Comparison of ENCODE assay signal across 18 cellular contexts in the genomic region with DNA sequence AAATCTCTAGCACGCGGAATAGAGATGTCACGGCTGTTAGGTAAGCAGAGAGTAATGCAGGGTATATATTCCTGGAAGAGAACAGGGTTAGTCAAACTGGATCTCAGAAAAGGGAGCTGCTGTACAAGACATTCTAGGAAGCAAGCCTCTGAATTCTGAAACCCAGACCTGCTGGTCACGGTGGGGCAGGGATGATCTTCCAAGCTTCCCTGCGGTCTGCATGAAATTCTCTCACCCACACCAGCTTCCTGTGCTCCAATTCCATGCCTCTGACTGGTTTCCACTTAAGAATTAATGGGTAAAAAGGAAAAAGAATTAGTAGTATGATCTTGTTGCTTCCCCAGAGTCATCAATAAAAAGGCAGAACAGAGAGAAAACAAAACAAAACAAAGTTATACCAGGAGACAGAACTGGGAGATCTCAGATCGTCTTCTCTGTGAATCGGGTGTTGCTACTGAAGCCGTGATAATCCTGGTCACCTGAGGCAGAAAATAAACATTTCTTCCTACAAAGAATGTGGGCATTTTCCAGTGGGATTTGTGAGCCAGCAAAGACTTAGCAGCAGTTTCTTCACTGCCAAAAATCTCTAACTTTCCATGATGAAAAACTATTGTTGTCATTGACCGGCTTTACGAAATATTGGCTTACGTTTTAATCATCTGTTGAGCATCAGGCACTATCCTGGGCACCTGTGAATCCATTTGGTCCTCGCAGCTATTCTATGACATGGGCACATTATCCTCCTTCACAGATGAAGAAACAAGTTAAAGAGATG. TPM values are rescaled to one million over a fixed set of nuclear protein-coding genes. Genes with fewer than 3 reads are reported as not detected.
A peak's percentile ranks its signal among the peaks of the same experiment; 100 is the strongest.
DNase-seq lines count a peak whose midpoint lies in the region; ATAC-seq, FAIRE-seq and TF ChIP-seq lines count a peak whose summit lies in the region.
"Had no signal": no experiment of that assay in that cellular context is flagged by ENCODE, and none has a peak within 500 bp of the region (broad histone marks: within the 10 kb centered on the region; RNA-seq: fewer than 3 reads in every experiment).

No MANE protein-coding gene starts in this region.

- FAIRE-seq in pancreas (lab: Jason Lieb, UNC) = no peak
- FAIRE-seq: small intestine had no signal

- POLR2A ChIA-PET in A673 (lab: Charles Lee; ENCODE audit: low non-redundant PET) = no interaction called here

- ATAC-seq in pancreas = no peak

- CTCF ChIA-PET in A673 (lab: Charles Lee) = interaction anchor here (1.3 kb wide), 1 partner anchor 28 kb away, joined by 4 read pairs; no protein-coding TSS in a partner anchor

- H3K4me3 ChIP-seq in A673 (ENCODE audit: low read depth, low read length, poor library complexity, severe bottlenecking) (no peak overlapping the region), mesodermal cell (ENCODE audit: extremely low read depth, insufficient read depth, low read length, poor library complexity, severe bottlenecking) (no peak overlapping the region), pancreas (no peak overlapping the region)
- H3K4me3 ChIP-seq: lung had no signal

- 82 to 90% methylated on average over 8 to 11 of the region's 12 CpGs for WGBS in mesodermal cell (ENCODE audit: insufficient coverage in 2 of 2), 2 experiments
- 57 to 71% methylated on average over 12 of the region's 12 CpGs for WGBS in pancreas, 2 donors

- H3K4me1 ChIP-seq in A673 (ENCODE audit: insufficient read depth, low read length, poor library complexity, severe bottlenecking) (peaks cover 26% of the 10 kb centered on the region), mesodermal cell (ENCODE audit: control insufficient read depth, insufficient read depth, low read length, poor library complexity, severe bottlenecking) (peaks cover 22% of the 10 kb centered on the region), pancreas (no peaks in the 10 kb centered on the region)

- no peaks in the 10 kb centered on the region for H3K27me3 Mint-ChIP-seq in chondrocyte (ENCODE audit: low read depth)

- no TSS peak for BruUV-seq in A673 (replicated peaks; lab: Mats Ljungman, UMichigan)

- peak overlapping the region; percentile 88 for H3K27ac Mint-ChIP-seq in chondrocyte (ENCODE audit: unreplicated experiment)

- no peaks in the 10 kb centered on the region for H3K9me3 ChIP-seq in A673 (ENCODE audit: low read depth, low read length, poor library complexity, severe bottlenecking)
- H3K9me3 ChIP-seq in mesodermal cell (ENCODE audit: control insufficient read depth, low read length) = peaks cover 5% of the 10 kb centered on the region
- H3K9me3 ChIP-seq in pancreas = no peaks in the 10 kb centered on the region
- H3K9me3 ChIP-seq: neutrophil, SK-N-SH had no signal

- H3K27ac ChIP-seq in A673 (ENCODE audit: low read depth, low read length, poor library complexity, severe bottlenecking) (no peak overlapping the region), mesodermal cell (ENCODE audit: low read depth, low read length, severe bottlenecking) (peak overlapping the region; percentile 38), pancreas (no peak overlapping the region)
- H3K27ac ChIP-seq: HL-60, neutrophil had no signal

- no peaks in the 10 kb centered on the region for H3K9me3 Mint-ChIP-seq in chondrocyte (ENCODE audit: low read depth)

- TF ChIP-seq CTCF in A673 (conservative IDR thresholded peaks at IDR 0.05; ENCODE audit: low read depth, low read length) = no peak
- peak; percentile 2 for TF ChIP-seq CTCF in chondrocyte (IDR thresholded peaks at IDR 0.05)
- TF ChIP-seq CTCF in pancreas (IDR thresholded peaks at IDR 0.05) = no peak

- H3K4me1 Mint-ChIP-seq in chondrocyte (ENCODE audit: low read depth) = peaks cover 42% of the 10 kb centered on the region

- no peaks in the 10 kb centered on the region for H3K27me3 ChIP-seq in A673 (replicated peaks; ENCODE audit: insufficient read depth, low read depth, low read length, poor library complexity)
- H3K27me3 ChIP-seq in pancreas = peaks cover 0 to 4% (median 0%) of the 10 kb centered on the region in 4 donors

- no peaks in the 10 kb centered on the region for H3K36me3 Mint-ChIP-seq in chondrocyte (ENCODE audit: low read depth)

- H3K36me3 ChIP-seq in A673 (ENCODE audit: insufficient read depth, low read length, poor library complexity, severe bottlenecking) (no peaks in the 10 kb centered on the region), mesodermal cell (ENCODE audit: control insufficient read depth, insufficient read depth, low read length) (no peaks in the 10 kb centered on the region), pancreas (no peaks in the 10 kb centered on the region)
- H3K36me3 ChIP-seq: neutrophil had no signal

- intact Hi-C loops in A673 (cut with micrococcal nuclease; ENCODE audit: unreplicated experiment) = no loop called here
- intact Hi-C loops in pancreas (cut with DNase I) = no loop called here

- DNase-seq in A673 (ENCODE audit: low spot score) = peak; percentile 52
- peak; percentile 53 for DNase-seq in LHCN-M2 (ENCODE audit: low read depth)
- no peak for DNase-seq in chondrocyte (ENCODE audit: low spot score)
- no peak for DNase-seq in HPDE6-E6E7 (ENCODE audit: extremely low spot score)
- no peak for DNase-seq in NCI-H1694 treated with DMSO at 0.1 percent for 48 hours (lab: John Stamatoyannopoulos, UW)
- no peak for DNase-seq in NCI-H2081 treated with DMSO at 0.1 percent for 48 hours (lab: John Stamatoyannopoulos, UW)
- DNase-seq in pancreas = no peak
- DNase-seq: activated naive CD4-positive, alpha-beta T cell treated with anti-CD3 and anti-CD28 coated beads, Interleukin-2, amount 50 U/mL, for 16 hours; DMS 273 treated with DMSO at 0.1 percent for 48 hours; Kasumi-1; NCI-H2029; SK-N-SH; small intestine; substantia nigra had no signal

- H3K4me3 Mint-ChIP-seq in chondrocyte (ENCODE audit: unreplicated experiment) = peak overlapping the region; percentile 27

RNA-seq across cellular contexts. Expression of gene CYP27C1, which starts 5.3 kb away (rescaled TPM):
- total RNA-seq in A673 (2021) (3.0 and 4.2 TPM in 2 replicates), LHCN-M2 (2014; rRNA removed) (0.32 and 0.63 TPM in 2 replicates), chondrocyte (11.7 to 17.2 TPM (median 13.4 TPM) in 3 replicates), pancreas (under 1 TPM in 3 of 6 donors, not detected in 3; 0.03 to 0.09 (median 0.03) TPM)
- polyA plus RNA-seq in LHCN-M2 (2012) = 1.7 TPM
- polyA plus RNA-seq in mesodermal cell (2013, experiment 1 of 2) = 4.6 TPM
- polyA plus RNA-seq in mesodermal cell (2013, experiment 2 of 2) = 4.6 TPM
- under 1 TPM; 0.02 to 0.04 TPM for polyA plus RNA-seq in pancreas
- polyA plus RNA-seq: SK-N-SH had no signal

Comparison
In these comparisons a context has a peak if more than half of its experiments do, and no peak if none do; other contexts are left out.
1. DNase-seq: peak in A673 (single experiment) and LHCN-M2 (single experiment); none in chondrocyte (single experiment), HPDE6-E6E7 (single experiment), NCI-H1694 treated with DMSO at 0.1 percent for 48 hours (single experiment), NCI-H2081 treated with DMSO at 0.1 percent for 48 hours (single experiment) and pancreas (0 of 6).